In the genomic region with DNA sequence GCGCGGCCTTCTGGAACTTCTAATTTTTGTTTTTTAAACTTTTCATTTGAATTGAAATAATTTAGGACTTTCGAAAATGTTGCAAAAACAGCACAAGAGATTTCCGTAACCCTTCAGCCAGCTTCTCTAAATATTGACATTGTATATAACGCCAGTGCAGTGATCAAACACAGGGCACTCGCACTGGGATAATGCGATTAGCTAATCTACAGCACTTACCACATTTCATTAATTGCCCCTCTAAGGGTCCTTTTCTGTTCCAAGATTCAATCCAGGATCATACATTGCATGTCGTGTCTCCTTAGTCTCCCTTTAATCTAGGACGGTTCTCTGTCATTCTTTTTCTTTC, we compare ENCODE assay signal across 8 cellular contexts. TPM values are rescaled to one million over a fixed set of nuclear protein-coding genes. Genes with fewer than 3 reads are reported as not detected.
A peak's percentile ranks its signal among the peaks of the same experiment; 100 is the strongest.
DNase-seq lines count a peak whose midpoint lies in the region; ATAC-seq, FAIRE-seq and TF ChIP-seq lines count a peak whose summit lies in the region.

No MANE protein-coding gene starts in this region.

- no peak for TF ChIP-seq POLR2A in H1 (IDR thresholded peaks at IDR 0.05; ENCODE audit: control extremely low read depth in 1 of 2, low read depth in 2 of 2, low read length in 2 of 2)

- H2AK5ac ChIP-seq in H1 (ENCODE audit: low read depth, low read length): no peak overlapping the region

- H2BK5ac ChIP-seq in H1 (ENCODE audit: low read depth, low read length): no peak overlapping the region

- TF ChIP-seq EP300 in H1 (IDR thresholded peaks at IDR 0.05; ENCODE audit: borderline replicate concordance in 1 of 2, low read depth in 2 of 2, low read length in 2 of 2): no peak

- H2BK15ac ChIP-seq in H1 (ENCODE audit: low read length): no peak overlapping the region

- ATAC-seq in HG03095 (IDR thresholded peaks at IDR 0.05; ENCODE audit: unreplicated experiment) (no peak), HG03439 (IDR thresholded peaks at IDR 0.05; ENCODE audit: unreplicated experiment) (no peak)

- H2BK120ac ChIP-seq in H1 (replicated peaks; ENCODE audit: low read depth, low read length): no peak overlapping the region

- H4K20me1 ChIP-seq in H1 (replicated peaks in 1 of 2; ENCODE audit: control insufficient read depth in 1 of 2, insufficient read depth in 2 of 2, low read length in 2 of 2) (no peaks in the 10 kb centered on the region), osteoblast (ENCODE audit: insufficient read depth, low read length) (no peaks in the 10 kb centered on the region)

- H3K9me3 ChIP-seq in H1 (ENCODE audit: insufficient read depth in 2 of 2, low read depth in 1 of 2, low read length in 1 of 2): no peaks in the 10 kb centered on the region
- H3K9me3 ChIP-seq in osteoblast (ENCODE audit: low read depth, low read length): no peaks in the 10 kb centered on the region

- 61% methylated on average over 9 of the region's 9 CpGs; no CpG with 5 or more reads in 1 of the 2 experiments for WGBS in H1 (ENCODE audit: extremely low coverage in 1 of 2, insufficient coverage in 1 of 2, insufficient read length in 1 of 2, insufficient replicate concordance in 2 of 2, low coverage in 1 of 2, low lambda C conversion rate in 2 of 2, missing lambda C conversion rate in 1 of 2), 2 experiments

- H3K23ac ChIP-seq in H1 (ENCODE audit: insufficient read length): no peak overlapping the region

- FAIRE-seq in H1 (lab: Jason Lieb, UNC): no peak

- H4K5ac ChIP-seq in H1 (ENCODE audit: insufficient read length, low read depth, low read length): no peak overlapping the region

- H3K14ac ChIP-seq in H1 (ENCODE audit: insufficient read length): no peak overlapping the region

- no peaks in the 10 kb centered on the region for H3K79me2 ChIP-seq in H1 (ENCODE audit: control insufficient read depth in 1 of 2, insufficient read depth in 2 of 2, low read length in 2 of 2)
- peaks cover 2% of the 10 kb centered on the region for H3K79me2 ChIP-seq in osteoblast (ENCODE audit: insufficient read depth, low read length)

- H2BK12ac ChIP-seq in H1 (ENCODE audit: low read depth, low read length): no peak overlapping the region

- H3K27ac ChIP-seq in H1 (ENCODE audit: low read depth, low read length) (no peak overlapping the region), osteoblast (ENCODE audit: low read depth, low read length) (peak overlapping the region; percentile 17)

- H3K36me3 ChIP-seq in H1 (ENCODE audit: control insufficient read depth in 2 of 4, insufficient read depth in 4 of 4, low read length in 3 of 4) (no peaks in the 10 kb centered on the region), osteoblast (ENCODE audit: insufficient read depth, low read length) (no peaks in the 10 kb centered on the region)

- H4K8ac ChIP-seq in H1 (ENCODE audit: extremely low read depth, insufficient read depth, low read length): no peak overlapping the region; the same call in 1 of the 2 replicates

- no peak overlapping the region for H2BK20ac ChIP-seq in H1 (ENCODE audit: low read length)

- DNase-seq in DMS53 treated with DMSO at 0.1 percent for 48 hours (lab: John Stamatoyannopoulos, UW; ENCODE audit: unreplicated experiment) (peak; percentile 61), NCI-H146 treated with DMSO at 0.1 percent for 48 hours (lab: John Stamatoyannopoulos, UW; ENCODE audit: unreplicated experiment) (peak; percentile 10), H1 (ENCODE audit: low read depth in 1 of 2, low spot score in 2 of 2) (no peak), osteoblast (ENCODE audit: insufficient read length, low spot score, missing footprints) (no peak), epidermal melanocyte (ENCODE audit: insufficient read length, low spot score) (no peak), NCI-H2171 treated with DMSO at 0.1 percent for 48 hours (lab: John Stamatoyannopoulos, UW) (no peak)

- no peak overlapping the region for H3K9ac ChIP-seq in H1 (replicated peaks in 1 of 4; ENCODE audit: extremely low read depth in 1 of 4, low read depth in 3 of 4, low read length in 3 of 4)

- H3K18ac ChIP-seq in H1 (ENCODE audit: extremely low read depth, low read length): no peak overlapping the region

- POLR2A ChIA-PET in H1 (lab: Charles Lee; ENCODE audit: partially characterized antibody): interaction anchor here (1.4 kb wide), 1 partner anchor 25 kb away, joined by 3 read pairs; no protein-coding TSS in a partner anchor

- peaks cover 4% of the 10 kb centered on the region; the same call in 1 of the 2 replicates for H3K23me2 ChIP-seq in H1 (ENCODE audit: low read depth, low read length)

- H3K4me3 ChIP-seq in H1 (ENCODE audit: extremely low read depth in 1 of 4, insufficient read depth in 2 of 4, low read depth in 3 of 4, low read length in 4 of 4) (peak overlapping the region; percentile 55 to 85 (median 66)), osteoblast (ENCODE audit: insufficient read depth, low read length) (peak overlapping the region; percentile 96)

- peaks cover 9 to 27% (median 25%) of the 10 kb centered on the region in 4 experiments for H3K27me3 ChIP-seq in H1 (replicated peaks in 1 of 4; ENCODE audit: control insufficient read depth in 3 of 4, extremely low read depth in 1 of 4, insufficient read depth in 3 of 4, low read length in 3 of 4)
- peaks cover 4% of the 10 kb centered on the region for H3K27me3 ChIP-seq in osteoblast (ENCODE audit: insufficient read depth, low read length)

- no peak overlapping the region for H3K56ac ChIP-seq in H1 (replicated peaks; ENCODE audit: insufficient read length, low read depth, low read length)

- no peak overlapping the region for H3K4ac ChIP-seq in H1 (replicated peaks; ENCODE audit: insufficient read length, low read depth, low read length)

- no peak overlapping the region for H4K91ac ChIP-seq in H1 (replicated peaks; ENCODE audit: insufficient read length, low read length)

- H3K4me2 ChIP-seq in H1 (ENCODE audit: insufficient read depth in 1 of 2, low read depth in 2 of 2, low read length in 2 of 2) (peak overlapping the region; percentile 81 to 98), osteoblast (ENCODE audit: insufficient read depth, low read length) (peak overlapping the region; percentile 99)

- CTCF ChIA-PET in H1 (lab: Charles Lee; ENCODE audit: partially characterized antibody): interaction anchor here (4.1 kb wide), 1 partner anchor 9 kb away, joined by 21 read pairs; no protein-coding TSS in a partner anchor

- no peak for TF ChIP-seq RAD21 in H1 (IDR thresholded peaks at IDR 0.05 in 1 of 2, conservative IDR thresholded peaks at IDR 0.05 in 1 of 2; ENCODE audit: low read depth in 2 of 2, low read length in 2 of 2)

- H2AFZ ChIP-seq in H1 (ENCODE audit: low read length) (peak overlapping the region; percentile 21; the same call in 1 of the 2 replicates), osteoblast (ENCODE audit: low read length) (peak overlapping the region; percentile 95)

- TF ChIP-seq CTCF in H1 (IDR thresholded peaks at IDR 0.05; ENCODE audit: control extremely low read depth in 1 of 3, insufficient read depth in 1 of 3, low read depth in 1 of 3, low read length in 3 of 3): no peak
- TF ChIP-seq CTCF in osteoblast (IDR thresholded peaks at IDR 0.05; ENCODE audit: extremely low read depth, low read depth, low read length): no peak

- no peaks in the 10 kb centered on the region for H3K79me1 ChIP-seq in H1 (ENCODE audit: low read depth, low read length)

- peaks cover 0 to 4% (median 1%) of the 10 kb centered on the region in 4 experiments; a peak in 6 of 7 replicates for H3K4me1 ChIP-seq in H1 (replicated peaks in 1 of 4; ENCODE audit: control insufficient read depth in 3 of 4, insufficient read depth in 4 of 4, low read length in 3 of 4)
- peaks cover 18% of the 10 kb centered on the region for H3K4me1 ChIP-seq in osteoblast (ENCODE audit: insufficient read depth, low read length)

TF ChIP-seq in H1, 55 proteins besides CTCF, POLR2A, EP300 and RAD21:
- TF ChIP-seq YY1 (IDR thresholded peaks at IDR 0.05; ENCODE audit: low read depth, low read length) (no peak), NRF1 (IDR thresholded peaks at IDR 0.05; ENCODE audit: low read depth, low read length) (no peak), EGR1 (IDR thresholded peaks at IDR 0.05; ENCODE audit: borderline replicate concordance, low read depth, low read length) (no peak), ASH2L (IDR thresholded peaks at IDR 0.05; ENCODE audit: low read length) (no peak), PHF8 (conservative IDR thresholded peaks at IDR 0.05; ENCODE audit: low read depth, low read length) (no peak), ZNF274 (IDR thresholded peaks at IDR 0.05; ENCODE audit: borderline replicate concordance, extremely low read depth, low read length) (no peak), TCF12 (IDR thresholded peaks at IDR 0.05; ENCODE audit: low read depth, low read length) (no peak), FOSL1 (IDR thresholded peaks at IDR 0.05; ENCODE audit: insufficient read depth, low read depth, low read length) (no peak), MAFK (IDR thresholded peaks at IDR 0.05; ENCODE audit: low read depth, low read length) (no peak), CHD2 (IDR thresholded peaks at IDR 0.05; ENCODE audit: low read length) (no peak), TAF1 (IDR thresholded peaks at IDR 0.05; ENCODE audit: low read depth, low read length) (no peak), CEBPB (IDR thresholded peaks at IDR 0.05; ENCODE audit: low read depth, low read length) (no peak), JUND (IDR thresholded peaks at IDR 0.05; ENCODE audit: low read length) (no peak)

RNA-seq across cellular contexts. Expression of gene CD302, which starts 0.3 kb away (rescaled TPM):
- 0.61 and 0.76 TPM in 2 replicates for total RNA-seq in H1 (2021; fragmentation: NEBNext Ultra II Directional; extraction: Animal tissue kit (Norgen Biotek cat#: 25700))
- polyA plus RNA-seq in H1 (2011; rRNA removed): 0.42 and 0.79 TPM in 2 replicates
- polyA plus RNA-seq in H1 (2011; cell fraction: cytosol; rRNA removed): 0.57 TPM
- 0.64 TPM for polyA plus RNA-seq in H1 (2011; cell fraction: nucleus; rRNA removed)
- polyA plus RNA-seq in H1 (2012, experiment 1 of 2): 0.28 to 0.55 TPM (median 0.38 TPM) in 4 replicates
- polyA plus RNA-seq in H1 (2012, experiment 2 of 2): 0.05 TPM
- 3.4 TPM for polyA plus RNA-seq in H1 (2013, experiment 1 of 2)
- 3.5 TPM for polyA plus RNA-seq in H1 (2013, experiment 2 of 2)
- 0.19 and 0.49 TPM in 2 replicates for polyA minus RNA-seq in H1 (2011; rRNA and poly(A)+ RNA removed)
- polyA minus RNA-seq in H1 (2011; cell fraction: cytosol; rRNA and poly(A)+ RNA removed): not detected
- polyA minus RNA-seq in H1 (2011; cell fraction: nucleus; rRNA and poly(A)+ RNA removed): 1.4 TPM
- total RNA-seq in osteoblast: 14.5 and 18.9 TPM in 2 replicates

Comparison
In these comparisons a context has a peak if more than half of its experiments do, and no peak if none do; other contexts are left out.
1. DNase-seq: peak in DMS53 treated with DMSO at 0.1 percent for 48 hours (single experiment) and NCI-H146 treated with DMSO at 0.1 percent for 48 hours (single experiment); none in H1 (0 of 2), osteoblast (single experiment), epidermal melanocyte (single experiment) and NCI-H2171 treated with DMSO at 0.1 percent for 48 hours (single experiment).